Comparison of ENCODE assay signal across 1 cellular context in the genomic region with DNA sequence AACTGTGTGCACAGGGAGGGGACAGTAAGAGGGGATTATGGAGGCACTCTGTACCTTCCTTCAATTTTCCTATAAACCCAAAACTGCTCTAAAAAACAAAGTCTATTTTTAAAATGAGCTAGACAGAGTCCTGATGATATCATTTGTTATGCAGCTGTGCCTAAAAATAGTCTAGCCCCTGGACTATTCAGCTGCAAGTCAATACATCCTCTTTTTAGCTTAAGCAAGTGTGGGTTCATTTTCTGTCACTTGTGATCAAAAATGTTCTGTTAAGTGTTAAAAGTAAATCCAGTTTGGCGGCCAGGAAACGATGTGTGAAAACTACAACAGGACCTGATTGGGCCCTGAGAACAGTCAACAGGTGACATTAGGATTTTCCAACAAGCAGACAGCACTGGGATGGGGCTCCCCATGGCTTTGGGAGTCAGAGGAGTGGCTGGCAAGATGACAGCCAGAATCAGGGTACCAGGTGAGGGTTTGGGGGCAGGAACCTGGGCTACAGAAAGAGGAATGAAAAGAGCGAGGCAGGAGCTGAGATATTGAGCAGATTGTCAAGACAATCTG.
TF ChIP-seq lines count a peak whose summit lies in the region.

No MANE protein-coding gene starts in this region.

TF ChIP-seq in GM12878, 131 proteins besides CTCF, POLR2A, EP300 and RAD21 (continued from another document):
- TF ChIP-seq, protein P1, sequence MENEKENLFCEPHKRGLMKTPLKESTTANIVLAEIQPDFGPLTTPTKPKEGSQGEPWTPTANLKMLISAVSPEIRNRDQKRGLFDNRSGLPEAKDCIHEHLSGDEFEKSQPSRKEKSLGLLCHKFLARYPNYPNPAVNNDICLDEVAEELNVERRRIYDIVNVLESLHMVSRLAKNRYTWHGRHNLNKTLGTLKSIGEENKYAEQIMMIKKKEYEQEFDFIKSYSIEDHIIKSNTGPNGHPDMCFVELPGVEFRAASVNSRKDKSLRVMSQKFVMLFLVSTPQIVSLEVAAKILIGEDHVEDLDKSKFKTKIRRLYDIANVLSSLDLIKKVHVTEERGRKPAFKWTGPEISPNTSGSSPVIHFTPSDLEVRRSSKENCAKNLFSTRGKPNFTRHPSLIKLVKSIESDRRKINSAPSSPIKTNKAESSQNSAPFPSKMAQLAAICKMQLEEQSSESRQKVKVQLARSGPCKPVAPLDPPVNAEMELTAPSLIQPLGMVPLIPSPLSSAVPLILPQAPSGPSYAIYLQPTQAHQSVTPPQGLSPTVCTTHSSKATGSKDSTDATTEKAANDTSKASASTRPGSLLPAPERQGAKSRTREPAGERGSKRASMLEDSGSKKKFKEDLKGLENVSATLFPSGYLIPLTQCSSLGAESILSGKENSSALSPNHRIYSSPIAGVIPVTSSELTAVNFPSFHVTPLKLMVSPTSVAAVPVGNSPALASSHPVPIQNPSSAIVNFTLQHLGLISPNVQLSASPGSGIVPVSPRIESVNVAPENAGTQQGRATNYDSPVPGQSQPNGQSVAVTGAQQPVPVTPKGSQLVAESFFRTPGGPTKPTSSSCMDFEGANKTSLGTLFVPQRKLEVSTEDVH (IDR thresholded peaks at IDR 0.05; ENCODE audit: low read depth, partially characterized antibody) = no peak
- TF ChIP-seq, protein P2, sequence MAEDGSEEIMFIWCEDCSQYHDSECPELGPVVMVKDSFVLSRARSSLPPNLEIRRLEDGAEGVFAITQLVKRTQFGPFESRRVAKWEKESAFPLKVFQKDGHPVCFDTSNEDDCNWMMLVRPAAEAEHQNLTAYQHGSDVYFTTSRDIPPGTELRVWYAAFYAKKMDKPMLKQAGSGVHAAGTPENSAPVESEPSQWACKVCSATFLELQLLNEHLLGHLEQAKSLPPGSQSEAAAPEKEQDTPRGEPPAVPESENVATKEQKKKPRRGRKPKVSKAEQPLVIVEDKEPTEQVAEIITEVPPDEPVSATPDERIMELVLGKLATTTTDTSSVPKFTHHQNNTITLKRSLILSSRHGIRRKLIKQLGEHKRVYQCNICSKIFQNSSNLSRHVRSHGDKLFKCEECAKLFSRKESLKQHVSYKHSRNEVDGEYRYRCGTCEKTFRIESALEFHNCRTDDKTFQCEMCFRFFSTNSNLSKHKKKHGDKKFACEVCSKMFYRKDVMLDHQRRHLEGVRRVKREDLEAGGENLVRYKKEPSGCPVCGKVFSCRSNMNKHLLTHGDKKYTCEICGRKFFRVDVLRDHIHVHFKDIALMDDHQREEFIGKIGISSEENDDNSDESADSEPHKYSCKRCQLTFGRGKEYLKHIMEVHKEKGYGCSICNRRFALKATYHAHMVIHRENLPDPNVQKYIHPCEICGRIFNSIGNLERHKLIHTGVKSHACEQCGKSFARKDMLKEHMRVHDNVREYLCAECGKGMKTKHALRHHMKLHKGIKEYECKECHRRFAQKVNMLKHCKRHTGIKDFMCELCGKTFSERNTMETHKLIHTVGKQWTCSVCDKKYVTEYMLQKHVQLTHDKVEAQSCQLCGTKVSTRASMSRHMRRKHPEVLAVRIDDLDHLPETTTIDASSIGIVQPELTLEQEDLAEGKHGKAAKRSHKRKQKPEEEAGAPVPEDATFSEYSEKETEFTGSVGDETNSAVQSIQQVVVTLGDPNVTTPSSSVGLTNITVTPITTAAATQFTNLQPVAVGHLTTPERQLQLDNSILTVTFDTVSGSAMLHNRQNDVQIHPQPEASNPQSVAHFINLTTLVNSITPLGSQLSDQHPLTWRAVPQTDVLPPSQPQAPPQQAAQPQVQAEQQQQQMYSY (CRISPR knock-in tag; IDR thresholded peaks at IDR 0.05) = no peak
- TF ChIP-seq IKZF1 (conservative IDR thresholded peaks at IDR 0.05) = peak; percentile 80
- TF ChIP-seq, protein P3, sequence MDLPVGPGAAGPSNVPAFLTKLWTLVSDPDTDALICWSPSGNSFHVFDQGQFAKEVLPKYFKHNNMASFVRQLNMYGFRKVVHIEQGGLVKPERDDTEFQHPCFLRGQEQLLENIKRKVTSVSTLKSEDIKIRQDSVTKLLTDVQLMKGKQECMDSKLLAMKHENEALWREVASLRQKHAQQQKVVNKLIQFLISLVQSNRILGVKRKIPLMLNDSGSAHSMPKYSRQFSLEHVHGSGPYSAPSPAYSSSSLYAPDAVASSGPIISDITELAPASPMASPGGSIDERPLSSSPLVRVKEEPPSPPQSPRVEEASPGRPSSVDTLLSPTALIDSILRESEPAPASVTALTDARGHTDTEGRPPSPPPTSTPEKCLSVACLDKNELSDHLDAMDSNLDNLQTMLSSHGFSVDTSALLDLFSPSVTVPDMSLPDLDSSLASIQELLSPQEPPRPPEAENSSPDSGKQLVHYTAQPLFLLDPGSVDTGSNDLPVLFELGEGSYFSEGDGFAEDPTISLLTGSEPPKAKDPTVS (IDR thresholded peaks at IDR 0.05; ENCODE audit: low read depth, low read length) = no peak
- TF ChIP-seq CBX3 (IDR thresholded peaks at IDR 0.05; ENCODE audit: borderline replicate concordance, low read depth) = no peak
- TF ChIP-seq TCF3 (IDR thresholded peaks at IDR 0.05; ENCODE audit: borderline replicate concordance, insufficient read depth, low read depth, low read length) = 0 out of 2 replicates have a peak, but pooled peaks have one; percentile 32
- peak; percentile 93 for TF ChIP-seq MEF2B (IDR thresholded peaks at IDR 0.05; ENCODE audit: partially characterized antibody, poor library complexity, severe bottlenecking)
